Comparison of ENCODE assay signal across 9 cellular contexts in genomic region chr7:80918406-80918805, GRCh38. TPM values are rescaled to one million over a fixed set of nuclear protein-coding genes. Genes with fewer than 3 reads are reported as not detected.
DNase-seq lines count a peak whose midpoint lies in the region; TF ChIP-seq lines count a peak whose summit lies in the region.
"Had no signal": no experiment of that assay in that cellular context is flagged by ENCODE, and none has a peak within 500 bp of the region (broad histone marks: within the 10 kb centered on the region; RNA-seq: fewer than 3 reads in every experiment).

No MANE protein-coding gene starts in this region.

- TF ChIP-seq CTCF in brain (conservative IDR thresholded peaks at IDR 0.05) = no peak
- no peak for TF ChIP-seq CTCF in liver (IDR thresholded peaks at IDR 0.05; ENCODE audit: low read depth, low read length, missing input control)
- TF ChIP-seq CTCF in type B pancreatic cell (conservative IDR thresholded peaks at IDR 0.05) = no peak

- H3K27me3 Mint-ChIP-seq in brain (peaks cover 5% of the 10 kb centered on the region), type B pancreatic cell (no peaks in the 10 kb centered on the region)

- H3K27ac Mint-ChIP-seq in brain (peak overlapping the region; percentile 71 to 89 (median 79)), type B pancreatic cell (peak overlapping the region; percentile 85)

- peak overlapping the region; percentile 69; the same call in 1 of the 2 replicates for H3K27ac ChIP-seq in HUES64 (ENCODE audit: low read depth, low read length)
- no peak overlapping the region for H3K27ac ChIP-seq in liver (ENCODE audit: low read depth in 1 of 2, low read length in 2 of 2)

- peaks cover 31% of the 10 kb centered on the region for H3K4me1 ChIP-seq in HUES64 (ENCODE audit: insufficient read depth, low read length)
- H3K4me1 ChIP-seq in liver (ENCODE audit: control insufficient read depth in 4 of 4, insufficient read depth in 4 of 4, low read length in 3 of 4) = peaks cover 9 to 18% (median 13%) of the 10 kb centered on the region in 4 donors

- no peak for TF ChIP-seq RAD21 in liver (IDR thresholded peaks at IDR 0.05)

- H3K9me3 ChIP-seq in HUES64 (ENCODE audit: insufficient read depth, low read depth, low read length) = no peaks in the 10 kb centered on the region
- H3K9me3 ChIP-seq in liver (ENCODE audit: control insufficient read depth in 4 of 4, low read length in 3 of 4) = no peaks in the 10 kb centered on the region

- H3K4me1 Mint-ChIP-seq in brain (peaks cover 61% of the 10 kb centered on the region), type B pancreatic cell (ENCODE audit: unreplicated experiment) (peaks cover 40% of the 10 kb centered on the region)

- peak overlapping the region; percentile 78 for H3K4me3 ChIP-seq in HUES64 (ENCODE audit: low read length)
- peak overlapping the region; percentile 11 to 62 (median 57) for H3K4me3 ChIP-seq in liver (ENCODE audit: low read depth in 1 of 3, low read length in 3 of 3)

- H3K4me3 Mint-ChIP-seq in brain (peak overlapping the region; percentile 85 to 95 (median 92)), type B pancreatic cell (peak overlapping the region; percentile 93)

- H3K9me3 Mint-ChIP-seq in brain (no peaks in the 10 kb centered on the region), type B pancreatic cell (no peaks in the 10 kb centered on the region)

- H3K36me3 ChIP-seq in HUES64 (ENCODE audit: insufficient read depth, low read length) (no peaks in the 10 kb centered on the region; the same call in 1 of the 2 replicates), liver (ENCODE audit: control insufficient read depth in 4 of 4, insufficient read depth in 3 of 4, low read depth in 1 of 4, low read length in 3 of 4) (no peaks in the 10 kb centered on the region)

- H3K36me3 Mint-ChIP-seq in brain (peaks cover 14% of the 10 kb centered on the region), type B pancreatic cell (peaks cover 25% of the 10 kb centered on the region)

- peak overlapping the region; percentile 67 for H3K9ac ChIP-seq in HUES64 (ENCODE audit: low read depth, low read length)
- no peak overlapping the region for H3K9ac ChIP-seq in liver (ENCODE audit: low read depth in 1 of 2, low read length in 2 of 2)

- WGBS in HUES64 = 1% methylated on average over 9 of the region's 9 CpGs
- 6% methylated on average over 9 of the region's 9 CpGs for WGBS in liver

- H3K27me3 ChIP-seq in HUES64 (ENCODE audit: insufficient read depth, low read length) (peaks cover 21% of the 10 kb centered on the region), liver (ENCODE audit: control insufficient read depth in 4 of 4, insufficient read depth in 4 of 4, low read length in 3 of 4) (peaks cover 0 to 6% (median 1%) of the 10 kb centered on the region in 4 donors)

- DNase-seq in NCI-H748 (lab: John Stamatoyannopoulos, UW; ENCODE audit: unreplicated experiment) (peak; percentile 21), NCI-H748 treated with DMSO at 0.1 percent for 48 hours (lab: John Stamatoyannopoulos, UW) (no peak), type B pancreatic cell (ENCODE audit: extremely low spot score, unreplicated experiment) (no peak), C1 segment of cervical spinal cord (lab: John Stamatoyannopoulos, UW) (no peak), SW480 (ENCODE audit: low spot score) (no peak)
- DNase-seq: DND-41 had no signal

TF ChIP-seq in liver, 16 proteins besides CTCF, POLR2A, EP300 and RAD21:
- TF ChIP-seq HNF4A (conservative IDR thresholded peaks at IDR 0.05) (no peak), NR2F2 (IDR thresholded peaks at IDR 0.05) (no peak), ZBTB33 (IDR thresholded peaks at IDR 0.05) (no peak), JUND (IDR thresholded peaks at IDR 0.05) (no peak), TAF1 (conservative IDR thresholded peaks at IDR 0.05) (no peak), FOXA2 (IDR thresholded peaks at IDR 0.05) (no peak), YY1 (IDR thresholded peaks at IDR 0.05) (no peak), RXRA (IDR thresholded peaks at IDR 0.05) (no peak), EGR1 (IDR thresholded peaks at IDR 0.05; ENCODE audit: low read depth in 2 of 2) (no peak), GABPA (IDR thresholded peaks at IDR 0.05 in 1 of 2, conservative IDR thresholded peaks at IDR 0.05 in 1 of 2) (no peak), REST (IDR thresholded peaks at IDR 0.05) (no peak), SP1 (IDR thresholded peaks at IDR 0.05) (no peak), HNF4G (IDR thresholded peaks at IDR 0.05) (no peak), FOXA1 (IDR thresholded peaks at IDR 0.05) (no peak)
- TF ChIP-seq, protein P1, sequence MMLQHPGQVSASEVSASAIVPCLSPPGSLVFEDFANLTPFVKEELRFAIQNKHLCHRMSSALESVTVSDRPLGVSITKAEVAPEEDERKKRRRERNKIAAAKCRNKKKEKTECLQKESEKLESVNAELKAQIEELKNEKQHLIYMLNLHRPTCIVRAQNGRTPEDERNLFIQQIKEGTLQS (IDR thresholded peaks at IDR 0.05) = no peak
- TF ChIP-seq, protein P2, sequence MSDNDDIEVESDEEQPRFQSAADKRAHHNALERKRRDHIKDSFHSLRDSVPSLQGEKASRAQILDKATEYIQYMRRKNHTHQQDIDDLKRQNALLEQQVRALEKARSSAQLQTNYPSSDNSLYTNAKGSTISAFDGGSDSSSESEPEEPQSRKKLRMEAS (IDR thresholded peaks at IDR 0.05) = no peak

RNA-seq across cellular contexts. Expression of gene SEMA3C, which starts 0.4 kb away (rescaled TPM):
- 5.9 TPM for polyA plus RNA-seq in HUES64 (2013, experiment 1 of 2)
- polyA plus RNA-seq in HUES64 (2013, experiment 2 of 2) = 6.4 TPM
- polyA plus RNA-seq in brain (ENCODE audit: insufficient read depth, low read depth, low replicate concordance) (3.3 TPM), liver (under 1 TPM; 0.20 to 0.39 TPM)
- total RNA-seq in liver (1 to 10 TPM in 1 of 2 donors, under 1 TPM in 1; 0.89 to 1.8 TPM), type B pancreatic cell (ENCODE audit: low replicate concordance) (67.8 and 94.9 TPM in 2 replicates)

Comparison
In these comparisons a context has a peak if more than half of its experiments do, and no peak if none do; other contexts are left out.
1. RNA of gene SEMA3C, which starts 0.4 kb away (total RNA-seq): 67.8 to 94.9 TPM in type B pancreatic cell; 0.89 to 1.8 TPM in liver; every median in the first group is over 10 times any median in the second.